ENCODE assay signal across 39 cellular contexts in the genomic region with DNA sequence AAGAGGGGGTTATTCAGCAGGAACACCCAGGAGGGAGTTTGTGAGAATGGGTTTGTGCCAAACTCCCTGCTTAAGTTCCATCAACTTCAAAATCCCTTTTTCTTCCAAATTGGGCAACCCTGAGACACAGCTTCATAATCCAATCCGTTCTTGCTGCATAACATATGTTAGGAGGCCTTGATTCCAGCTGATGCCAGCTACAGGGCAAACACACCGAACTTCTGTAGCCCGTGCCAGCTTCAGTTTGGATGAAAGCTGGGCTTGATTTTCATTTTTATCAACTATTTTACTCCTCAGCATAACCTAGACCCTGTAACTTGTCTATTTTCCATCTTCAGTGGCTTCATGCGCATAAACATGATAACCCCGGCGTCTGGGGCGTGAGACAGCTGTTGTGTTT.
"Had no signal": no experiment of that assay in that cellular context is flagged by ENCODE, and none has a peak within 500 bp of the region (broad histone marks: within the 10 kb centered on the region; RNA-seq: fewer than 3 reads in every experiment).

No MANE protein-coding gene starts in this region.

- H3K36me3 ChIP-seq: adrenal gland, ascending aorta, brain microvascular endothelial cell, breast epithelium, cardiac muscle cell had no signal

- ATAC-seq: activated naive CD4-positive, alpha-beta T cell treated with anti-CD3 and anti-CD28 coated beads, Interleukin-2, amount 50 U/mL, for 72 hours; activated naive CD8-positive, alpha-beta T cell treated with anti-CD3 and anti-CD28 coated beads, Interleukin-2, amount 50 U/mL, for 24 hours; activated T-cell treated with anti-CD3 and anti-CD28 coated beads, Interleukin-2, amount 50 U/mL, for 4 hours; activated T-cell treated with anti-CD3 and anti-CD28 coated beads, Interleukin-2, amount 50 U/mL, for 72 hours; activated T-helper 17 cell treated with anti-CD3 and anti-CD28 coated beads, Interleukin-2, amount 50 U/mL, for 72 hours had no signal

- H3K4me3 ChIP-seq: adrenal gland, ascending aorta, breast epithelium, cardiac muscle cell had no signal

- H3K4me3 Mint-ChIP-seq: activated naive CD4-positive, alpha-beta T cell treated with anti-CD3 and anti-CD28 coated beads for 36 hours; activated naive CD4-positive, alpha-beta T cell treated with anti-CD3 and anti-CD28 coated beads, Interleukin-2, amount 10 ng/mL, durations not matched to agents 7 days and 5 days; activated naive CD4-positive, alpha-beta T cell treated with anti-CD3 and anti-CD28 coated beads, Interleukin-2, amount 50 U/mL, for 24 hours; activated naive CD8-positive, alpha-beta T cell; activated naive CD8-positive, alpha-beta T cell treated with anti-CD3 and anti-CD28 coated beads for 36 hours; activated naive CD8-positive, alpha-beta T cell treated with anti-CD3 and anti-CD28 coated beads, Interleukin-2, amount 10 ng/mL, durations not matched to agents 7 days and 5 days; activated naive CD8-positive, alpha-beta T cell treated with anti-CD3 and anti-CD28 coated beads, Interleukin-2, amount 50 U/mL, for 24 hours; activated T-cell treated with anti-CD3 and anti-CD28 coated beads, Interleukin-2, amount 50 U/mL, for 24 hours; activated T-cell treated with anti-CD3 and anti-CD28 coated beads, Interleukin-2, amount 50 U/mL, for 4 hours; activated T-cell treated with anti-CD3 and anti-CD28 coated beads, Interleukin-2, amount 50 U/mL, for 72 hours; activated T-helper 1 cell treated with anti-CD3 and anti-CD28 coated beads, Interleukin-12 subunit alpha, Interleukin-12 subunit beta, Interleukin-2, Interleukin-4 antibody, amounts not matched to agents 30 ng/mL and 10 ng/mL and 1 ng/mL, durations not matched to agents 14 hours and 24 hours and 36 hours; activated T-helper 17 cell treated with anti-CD3 and anti-CD28 coated beads, Interleukin-2, amount 50 U/mL, for 72 hours; brain; central memory CD8-positive, alpha-beta T cell had no signal

- DNase-seq: activated effector memory CD4-positive, alpha-beta T cell treated with anti-CD3 and anti-CD28 coated beads, Interleukin-2, amount 50 U/mL, for 16 hours; activated effector memory CD4-positive, alpha-beta T cell treated with Interleukin-2 at 50 U/mL for 16 hours; activated gamma-delta T cell; activated gamma-delta T cell treated with Interleukin-2 at 50 U/mL for 16 hours; activated naive CD4-positive, alpha-beta T cell; activated naive CD4-positive, alpha-beta T cell treated with anti-CD3 and anti-CD28 coated beads for 36 hours; activated naive CD4-positive, alpha-beta T cell treated with anti-CD3 and anti-CD28 coated beads, Interleukin-2, amount 10 ng/mL, durations not matched to agents 7 days and 5 days; activated naive CD4-positive, alpha-beta T cell treated with anti-CD3 and anti-CD28 coated beads, Interleukin-2, amount 50 U/mL, for 16 hours; activated naive CD4-positive, alpha-beta T cell treated with Interleukin-2 at 50 U/mL for 16 hours; activated naive CD8-positive, alpha-beta T cell treated with anti-CD3 and anti-CD28 coated beads for 36 hours; activated naive CD8-positive, alpha-beta T cell treated with anti-CD3 and anti-CD28 coated beads, Interleukin-2, amount 10 ng/mL, durations not matched to agents 7 days and 5 days; activated naive CD8-positive, alpha-beta T cell treated with anti-CD3 and anti-CD28 coated beads, Interleukin-2, amount 50 U/mL, for 24 hours; activated T-cell treated with anti-CD3 and anti-CD28 coated beads, Interleukin-2, amount 50 U/mL, for 1 hour; activated T-cell treated with anti-CD3 and anti-CD28 coated beads, Interleukin-2, amount 50 U/mL, for 24 hours; activated T-cell treated with anti-CD3 and anti-CD28 coated beads, Interleukin-2, amount 50 U/mL, for 4 hours; activated T-cell treated with anti-CD3 and anti-CD28 coated beads, Interleukin-2, amount 50 U/mL, for 48 hours; activated T-cell treated with anti-CD3 and anti-CD28 coated beads, Interleukin-2, amount 50 U/mL, for 72 hours; adrenal gland; amniotic stem cell; amygdala; anterior cingulate cortex; aorta; brain microvascular endothelial cell; caudate nucleus; central memory CD4-positive, alpha-beta T cell; cerebellar nuclear complex had no signal

- H3K27ac Mint-ChIP-seq: activated naive CD4-positive, alpha-beta T cell treated with anti-CD3 and anti-CD28 coated beads for 36 hours; activated naive CD4-positive, alpha-beta T cell treated with anti-CD3 and anti-CD28 coated beads, Interleukin-2, amount 10 ng/mL, durations not matched to agents 7 days and 5 days; activated naive CD4-positive, alpha-beta T cell treated with anti-CD3 and anti-CD28 coated beads, Interleukin-2, amount 50 U/mL, for 24 hours; activated naive CD4-positive, alpha-beta T cell treated with anti-CD3 and anti-CD28 coated beads, Interleukin-2, amount 50 U/mL, for 72 hours; activated naive CD8-positive, alpha-beta T cell; activated naive CD8-positive, alpha-beta T cell treated with anti-CD3 and anti-CD28 coated beads for 36 hours; activated naive CD8-positive, alpha-beta T cell treated with anti-CD3 and anti-CD28 coated beads, Interleukin-2, amount 10 ng/mL, durations not matched to agents 7 days and 5 days; activated naive CD8-positive, alpha-beta T cell treated with anti-CD3 and anti-CD28 coated beads, Interleukin-2, amount 50 U/mL, for 24 hours; activated T-cell treated with anti-CD3 and anti-CD28 coated beads, Interleukin-2, amount 50 U/mL, for 24 hours; activated T-cell treated with anti-CD3 and anti-CD28 coated beads, Interleukin-2, amount 50 U/mL, for 72 hours; activated T-helper 1 cell treated with anti-CD3 and anti-CD28 coated beads, Interleukin-12 subunit alpha, Interleukin-12 subunit beta, Interleukin-2, Interleukin-4 antibody, amounts not matched to agents 30 ng/mL and 10 ng/mL and 1 ng/mL, durations not matched to agents 14 hours and 24 hours and 36 hours; activated T-helper 17 cell treated with anti-CD3 and anti-CD28 coated beads, Interleukin-2, amount 50 U/mL, for 72 hours; activated T-helper 2 cell treated with anti-CD3 and anti-CD28 coated beads, Interferon-gamma antibody, Interleukin-2, Interleukin-4, amounts not matched to agents 10 μg/mL and 5 μg/mL and 100 μg/mL, durations not matched to agents 14 hours and 24 hours and 36 hours; brain had no signal

- H3K27me3 Mint-ChIP-seq: activated naive CD4-positive, alpha-beta T cell treated with anti-CD3 and anti-CD28 coated beads, Interleukin-2, amount 10 ng/mL, durations not matched to agents 7 days and 5 days; activated naive CD4-positive, alpha-beta T cell treated with anti-CD3 and anti-CD28 coated beads, Interleukin-2, amount 50 U/mL, for 24 hours; activated naive CD8-positive, alpha-beta T cell treated with anti-CD3 and anti-CD28 coated beads, Interleukin-2, amount 10 ng/mL, durations not matched to agents 7 days and 5 days had no signal

- H3K27ac ChIP-seq: adrenal gland, ascending aorta, brain microvascular endothelial cell, breast epithelium, cardiac muscle cell had no signal

- H3K36me3 Mint-ChIP-seq: activated naive CD4-positive, alpha-beta T cell treated with anti-CD3 and anti-CD28 coated beads, Interleukin-2, amount 10 ng/mL, durations not matched to agents 7 days and 5 days; activated naive CD4-positive, alpha-beta T cell treated with anti-CD3 and anti-CD28 coated beads, Interleukin-2, amount 50 U/mL, for 24 hours; activated naive CD4-positive, alpha-beta T cell treated with anti-CD3 and anti-CD28 coated beads, Interleukin-2, amount 50 U/mL, for 72 hours; activated naive CD8-positive, alpha-beta T cell; activated naive CD8-positive, alpha-beta T cell treated with anti-CD3 and anti-CD28 coated beads for 36 hours; activated naive CD8-positive, alpha-beta T cell treated with anti-CD3 and anti-CD28 coated beads, Interleukin-2, amount 10 ng/mL, durations not matched to agents 7 days and 5 days; brain had no signal

- H3K9me3 ChIP-seq: adrenal gland, ascending aorta, breast epithelium had no signal

- H3K9me3 Mint-ChIP-seq: activated naive CD4-positive, alpha-beta T cell treated with anti-CD3 and anti-CD28 coated beads for 36 hours; activated naive CD4-positive, alpha-beta T cell treated with anti-CD3 and anti-CD28 coated beads, Interleukin-2, amount 10 ng/mL, durations not matched to agents 7 days and 5 days; activated naive CD4-positive, alpha-beta T cell treated with anti-CD3 and anti-CD28 coated beads, Interleukin-2, amount 50 U/mL, for 24 hours; activated naive CD4-positive, alpha-beta T cell treated with anti-CD3 and anti-CD28 coated beads, Interleukin-2, amount 50 U/mL, for 72 hours; activated naive CD8-positive, alpha-beta T cell treated with anti-CD3 and anti-CD28 coated beads for 36 hours; activated naive CD8-positive, alpha-beta T cell treated with anti-CD3 and anti-CD28 coated beads, Interleukin-2, amount 10 ng/mL, durations not matched to agents 7 days and 5 days; activated naive CD8-positive, alpha-beta T cell treated with anti-CD3 and anti-CD28 coated beads, Interleukin-2, amount 50 U/mL, for 24 hours; activated T-cell treated with anti-CD3 and anti-CD28 coated beads, Interleukin-2, amount 50 U/mL, for 24 hours; activated T-cell treated with anti-CD3 and anti-CD28 coated beads, Interleukin-2, amount 50 U/mL, for 4 hours; activated T-cell treated with anti-CD3 and anti-CD28 coated beads, Interleukin-2, amount 50 U/mL, for 72 hours; activated T-helper 1 cell treated with anti-CD3 and anti-CD28 coated beads, Interleukin-12 subunit alpha, Interleukin-12 subunit beta, Interleukin-2, Interleukin-4 antibody, amounts not matched to agents 30 ng/mL and 10 ng/mL and 1 ng/mL, durations not matched to agents 14 hours and 24 hours and 36 hours; activated T-helper 17 cell treated with anti-CD3 and anti-CD28 coated beads, Interleukin-2, amount 50 U/mL, for 72 hours; activated T-helper 2 cell treated with anti-CD3 and anti-CD28 coated beads, Interferon-gamma antibody, Interleukin-2, Interleukin-4, amounts not matched to agents 10 μg/mL and 5 μg/mL and 100 μg/mL, durations not matched to agents 14 hours and 24 hours and 36 hours; central memory CD8-positive, alpha-beta T cell had no signal

- H3K27me3 ChIP-seq: adrenal gland, ascending aorta, brain microvascular endothelial cell, cardiac muscle cell had no signal

- H3K4me1 ChIP-seq: adrenal gland, ascending aorta, breast epithelium had no signal

- H3K4me1 Mint-ChIP-seq: activated naive CD4-positive, alpha-beta T cell treated with anti-CD3 and anti-CD28 coated beads, Interleukin-2, amount 10 ng/mL, durations not matched to agents 7 days and 5 days; activated naive CD4-positive, alpha-beta T cell treated with anti-CD3 and anti-CD28 coated beads, Interleukin-2, amount 50 U/mL, for 24 hours; activated naive CD8-positive, alpha-beta T cell treated with anti-CD3 and anti-CD28 coated beads for 36 hours; activated naive CD8-positive, alpha-beta T cell treated with anti-CD3 and anti-CD28 coated beads, Interleukin-2, amount 10 ng/mL, durations not matched to agents 7 days and 5 days; activated naive CD8-positive, alpha-beta T cell treated with anti-CD3 and anti-CD28 coated beads, Interleukin-2, amount 50 U/mL, for 24 hours; activated T-helper 17 cell treated with anti-CD3 and anti-CD28 coated beads, Interleukin-2, amount 50 U/mL, for 72 hours; central memory CD8-positive, alpha-beta T cell had no signal

- FAIRE-seq: astrocyte, bronchial epithelial cell had no signal
